In genomic region chr14:32630701-32631100, GRCh38 we compare ENCODE assay signal across 22 cellular contexts.
DNase-seq lines count a peak whose midpoint lies in the region; ATAC-seq, FAIRE-seq and TF ChIP-seq lines count a peak whose summit lies in the region.
"Had no signal": no experiment of that assay in that cellular context is flagged by ENCODE, and none has a peak within 500 bp of the region (broad histone marks: within the 10 kb centered on the region; RNA-seq: fewer than 3 reads in every experiment).

No MANE protein-coding gene starts in this region.

- H3K4me2 ChIP-seq in HepG2 (ENCODE audit: low read depth, low read length) = no peak overlapping the region
- H3K4me2 ChIP-seq: BLaER1 had no signal

- CTCF ChIA-PET in HepG2 (lab: Yijun Ruan, JAX; ENCODE audit: low intra/inter-chr PET ratio, low total read pairs) = no interaction called here

- no peaks in the 10 kb centered on the region for H4K20me1 ChIP-seq in HepG2 (ENCODE audit: insufficient read depth, low read length)
- H4K20me1 ChIP-seq: BLaER1 had no signal

- H3K27me3 ChIP-seq in HepG2 (ENCODE audit: control insufficient read depth in 1 of 2, insufficient read depth in 2 of 2, low read length in 2 of 2) (no peaks in the 10 kb centered on the region), right lobe of liver (no peaks in the 10 kb centered on the region)
- H3K27me3 ChIP-seq: BE2C, BLaER1 had no signal

- no peak overlapping the region for H2AFZ ChIP-seq in HepG2 (ENCODE audit: low read length)

- H3K79me2 ChIP-seq in HepG2 (ENCODE audit: insufficient read depth, low read length) = no peaks in the 10 kb centered on the region

- H3K9me3 ChIP-seq in HepG2 (ENCODE audit: low read length) (no peaks in the 10 kb centered on the region), right lobe of liver (no peaks in the 10 kb centered on the region), kidney (ENCODE audit: control insufficient read depth in 1 of 2, low read length in 2 of 2) (no peaks in the 10 kb centered on the region)
- H3K9me3 ChIP-seq: BLaER1 had no signal

- no TSS peak for BruUV-seq in HepG2 (replicated peaks; lab: Mats Ljungman, UMichigan)

- TF ChIP-seq EP300 in HepG2 (IDR thresholded peaks at IDR 0.05; ENCODE audit: low read depth in 2 of 2, low read length in 2 of 2) (no peak), HepG2 (CRISPR knock-in tag; IDR thresholded peaks at IDR 0.05; ENCODE audit: borderline replicate concordance) (no peak)

- TF ChIP-seq RAD21 in HepG2 (CRISPR knock-in tag; IDR thresholded peaks at IDR 0.05) = no peak

- TF ChIP-seq POLR2A in HepG2 (IDR thresholded peaks at IDR 0.05; ENCODE audit: insufficient read depth in 1 of 2, low read depth in 2 of 2, low read length in 2 of 2) = no peak
- no peak for TF ChIP-seq POLR2A in right lobe of liver (IDR thresholded peaks at IDR 0.05)

- intact Hi-C loops in HepG2 (cut with micrococcal nuclease; ENCODE audit: unreplicated experiment) = no loop called here
- intact Hi-C loops in right lobe of liver (cut with DNase I) = no loop called here
- intact Hi-C loops in kidney (cut with DNase I) = no loop called here

- no peak for TF ChIP-seq CTCF in HepG2 (CRISPR knock-in tag; IDR thresholded peaks at IDR 0.05)
- no peak for TF ChIP-seq CTCF in right lobe of liver (IDR thresholded peaks at IDR 0.05)
- no peak for TF ChIP-seq CTCF in kidney (IDR thresholded peaks at IDR 0.05; ENCODE audit: borderline replicate concordance, extremely low read depth, insufficient read depth)
- TF ChIP-seq CTCF in foreskin fibroblast (IDR thresholded peaks at IDR 0.05; ENCODE audit: low read depth, low read length) = no peak

- DNase-seq in HepG2 (ENCODE audit: low spot score) (no peak), right lobe of liver (no peak), kidney (no peak), foreskin fibroblast (no peak), DMS53 (lab: John Stamatoyannopoulos, UW) (no peak)
- DNase-seq: ACHN; BE2C; C1 segment of cervical spinal cord; CD4-positive, alpha-beta memory T cell; CD4-positive, CD25-positive, alpha-beta regulatory T cell; CD8-positive, alpha-beta memory T cell; COR-L47; DMS 273 treated with DMSO at 0.1 percent for 48 hours; DMS153; DMS79 treated with DMSO at 0.1 percent for 48 hours; GF-D8 had no signal

- in situ Hi-C loops in HepG2 (cut with HindIII; ENCODE audit: extremely low pct_ligation_motif_present, low pct_unique_long_range_greater_than_20kb) = no loop called here

- no peaks in the 10 kb centered on the region for H3K36me3 ChIP-seq in HepG2 (replicated peaks in 1 of 2; ENCODE audit: control insufficient read depth in 1 of 2, insufficient read depth in 2 of 2, low read length in 2 of 2)
- H3K36me3 ChIP-seq in right lobe of liver = no peaks in the 10 kb centered on the region
- H3K36me3 ChIP-seq in kidney (ENCODE audit: control insufficient read depth in 1 of 2, insufficient read depth in 2 of 2, low read length in 2 of 2) = no peaks in the 10 kb centered on the region
- H3K36me3 ChIP-seq: BE2C, BLaER1 had no signal

- H3K9ac ChIP-seq in HepG2 (ENCODE audit: insufficient read depth, low read depth, low read length) (no peak overlapping the region), kidney (ENCODE audit: low read length in 2 of 2) (no peak overlapping the region)
- H3K9ac ChIP-seq: BLaER1 had no signal

- H3K27ac ChIP-seq in HepG2 (ENCODE audit: extremely low read length, insufficient read depth, low read length) = no peak overlapping the region
- H3K27ac ChIP-seq in right lobe of liver = no peak overlapping the region
- no peak overlapping the region for H3K27ac ChIP-seq in kidney (ENCODE audit: low read depth in 2 of 2, low read length in 2 of 2)
- H3K27ac ChIP-seq: 22Rv1, BLaER1 had no signal

- ATAC-seq in HepG2 (no peak), right lobe of liver (no peak)

- FAIRE-seq in HepG2 (lab: Jason Lieb, UNC) (no peak), endometrium (lab: Jason Lieb, UNC) (peak; percentile 4), kidney (lab: Jason Lieb, UNC) (peak; percentile 70)
- FAIRE-seq: G401.6, GM12891, GM19239 had no signal

- H3K4me3 ChIP-seq in HepG2 (replicated peaks in 1 of 3; ENCODE audit: insufficient read depth in 1 of 3, low read depth in 2 of 3, low read length in 3 of 3) = no peak overlapping the region
- H3K4me3 ChIP-seq in right lobe of liver = no peak overlapping the region
- no peak overlapping the region for H3K4me3 ChIP-seq in kidney (ENCODE audit: low read length in 2 of 2)
- H3K4me3 ChIP-seq in foreskin fibroblast (ENCODE audit: low read depth in 1 of 2, low read length in 2 of 2) = no peak overlapping the region
- H3K4me3 ChIP-seq: BLaER1 had no signal

- H3K4me1 ChIP-seq in HepG2 (ENCODE audit: insufficient read depth, low read length) (no peaks in the 10 kb centered on the region), right lobe of liver (peaks cover 0 to 18% (median 0%) of the 10 kb centered on the region in 4 donors), kidney (ENCODE audit: control insufficient read depth in 1 of 2, insufficient read depth in 1 of 2, low read depth in 1 of 2, low read length in 2 of 2) (no peaks in the 10 kb centered on the region)
- H3K4me1 ChIP-seq: BE2C, BLaER1 had no signal

- POLR2A ChIA-PET in HepG2 (lab: Yijun Ruan, JAX) = no interaction called here

TF ChIP-seq in HepG2, 621 proteins besides CTCF, POLR2A, EP300 and RAD21 (continues in another document):
- no peak for TF ChIP-seq ZNF12 (CRISPR knock-in tag; IDR thresholded peaks at IDR 0.05)
- TF ChIP-seq ZNF552 (CRISPR knock-in tag; IDR thresholded peaks at IDR 0.05; ENCODE audit: borderline replicate concordance) = no peak
- no peak for TF ChIP-seq CREM (IDR thresholded peaks at IDR 0.05)
- no peak for TF ChIP-seq CREM (CRISPR knock-in tag; IDR thresholded peaks at IDR 0.05)
- TF ChIP-seq KLF16 (CRISPR knock-in tag; IDR thresholded peaks at IDR 0.05) = no peak
- TF ChIP-seq TARDBP (CRISPR knock-in tag; IDR thresholded peaks at IDR 0.05) = no peak
- peak; percentile 86 to 87 for TF ChIP-seq MAFK (conservative IDR thresholded peaks at IDR 0.05 in 1 of 2, IDR thresholded peaks at IDR 0.05 in 1 of 2; ENCODE audit: low read length in 2 of 2)
- no peak for TF ChIP-seq XRCC5 (optimal IDR thresholded peaks at IDR 0.05; ENCODE audit: low read length)
- TF ChIP-seq MEF2D (CRISPR knock-in tag; IDR thresholded peaks at IDR 0.05) = no peak
- TF ChIP-seq MAFF (IDR thresholded peaks at IDR 0.05; ENCODE audit: low read depth, low read length) = peak; percentile 67
- TF ChIP-seq GABPB1 (CRISPR knock-in tag; IDR thresholded peaks at IDR 0.05) = no peak
- TF ChIP-seq REPIN1 (CRISPR knock-in tag; IDR thresholded peaks at IDR 0.05; ENCODE audit: borderline replicate concordance, low read depth) = no peak
- TF ChIP-seq HOXA5 (CRISPR knock-in tag; IDR thresholded peaks at IDR 0.05) = no peak
- no peak for TF ChIP-seq ZNF740 (CRISPR knock-in tag; IDR thresholded peaks at IDR 0.05)
- TF ChIP-seq ZNF333 (CRISPR knock-in tag; IDR thresholded peaks at IDR 0.05; ENCODE audit: borderline replicate concordance) = no peak
- TF ChIP-seq RBFOX2 (IDR thresholded peaks at IDR 0.05; ENCODE audit: low read depth, low read length) = no peak
- TF ChIP-seq, protein P1, sequence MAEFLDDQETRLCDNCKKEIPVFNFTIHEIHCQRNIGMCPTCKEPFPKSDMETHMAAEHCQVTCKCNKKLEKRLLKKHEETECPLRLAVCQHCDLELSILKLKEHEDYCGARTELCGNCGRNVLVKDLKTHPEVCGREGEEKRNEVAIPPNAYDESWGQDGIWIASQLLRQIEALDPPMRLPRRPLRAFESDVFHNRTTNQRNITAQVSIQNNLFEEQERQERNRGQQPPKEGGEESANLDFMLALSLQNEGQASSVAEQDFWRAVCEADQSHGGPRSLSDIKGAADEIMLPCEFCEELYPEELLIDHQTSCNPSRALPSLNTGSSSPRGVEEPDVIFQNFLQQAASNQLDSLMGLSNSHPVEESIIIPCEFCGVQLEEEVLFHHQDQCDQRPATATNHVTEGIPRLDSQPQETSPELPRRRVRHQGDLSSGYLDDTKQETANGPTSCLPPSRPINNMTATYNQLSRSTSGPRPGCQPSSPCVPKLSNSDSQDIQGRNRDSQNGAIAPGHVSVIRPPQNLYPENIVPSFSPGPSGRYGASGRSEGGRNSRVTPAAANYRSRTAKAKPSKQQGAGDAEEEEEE (CRISPR knock-in tag; IDR thresholded peaks at IDR 0.05; ENCODE audit: borderline replicate concordance) = no peak
